Comparison of ENCODE assay signal across 20 cellular contexts in genomic region chr4:65018313-65018712, GRCh38.
"Had no signal": no experiment of that assay in that cellular context is flagged by ENCODE, and none has a peak within 500 bp of the region (broad histone marks: within the 10 kb centered on the region; RNA-seq: fewer than 3 reads in every experiment).

No MANE protein-coding gene starts in this region.

- H3K9me3 ChIP-seq: body of pancreas, esophagus squamous epithelium, gastroesophageal sphincter, prostate gland, thoracic aorta, upper lobe of left lung had no signal

- H3K27me3 ChIP-seq: body of pancreas, cardiac muscle cell, esophagus squamous epithelium, gastroesophageal sphincter, upper lobe of left lung had no signal

- DNase-seq: activated CD4-positive, alpha-beta T cell treated with anti-CD3 and anti-CD28 coated beads, Interleukin-2, amount 10 ng/mL, durations not matched to agents 24 days and 14 days; activated CD8-positive, alpha-beta T cell treated with anti-CD3 and anti-CD28 coated beads for 36 hours; activated gamma-delta T cell treated with Interleukin-2 at 50 U/mL for 16 hours; anterior cingulate cortex; body of pancreas; cortex of kidney; endodermal cell; esophagus squamous epithelium; head of caudate nucleus; hypothalamus; left ventricle myocardium superior; midbrain; natural killer cell; stimulated activated CD4-positive, alpha-beta T cell treated with anti-CD3 and anti-CD28 coated beads, Interleukin-4, amount 100 ng/mL, for 24 hours; stimulated activated naive CD4-positive, alpha-beta T cell treated with Interleukin-2 at 50 U/mL for 16 hours; upper lobe of left lung had no signal

- H3K4me1 ChIP-seq: body of pancreas, esophagus squamous epithelium, gastroesophageal sphincter, prostate gland, upper lobe of left lung had no signal

- H3K4me3 ChIP-seq: body of pancreas, cardiac muscle cell, esophagus squamous epithelium, gastroesophageal sphincter, prostate gland, thoracic aorta, upper lobe of left lung had no signal

- H3K27ac ChIP-seq: body of pancreas, cardiac muscle cell, esophagus squamous epithelium, gastroesophageal sphincter, prostate gland, thoracic aorta, upper lobe of left lung had no signal

- H3K36me3 ChIP-seq: cardiac muscle cell, esophagus squamous epithelium, gastroesophageal sphincter, prostate gland, thoracic aorta, upper lobe of left lung had no signal

- ATAC-seq: activated CD8-positive, alpha-beta T cell treated with anti-CD3 and anti-CD28 coated beads for 36 hours; body of pancreas; gastroesophageal sphincter; left ventricle myocardium superior; natural killer cell had no signal
